Comparison of ENCODE assay signal across 1 cellular context in the genomic region with DNA sequence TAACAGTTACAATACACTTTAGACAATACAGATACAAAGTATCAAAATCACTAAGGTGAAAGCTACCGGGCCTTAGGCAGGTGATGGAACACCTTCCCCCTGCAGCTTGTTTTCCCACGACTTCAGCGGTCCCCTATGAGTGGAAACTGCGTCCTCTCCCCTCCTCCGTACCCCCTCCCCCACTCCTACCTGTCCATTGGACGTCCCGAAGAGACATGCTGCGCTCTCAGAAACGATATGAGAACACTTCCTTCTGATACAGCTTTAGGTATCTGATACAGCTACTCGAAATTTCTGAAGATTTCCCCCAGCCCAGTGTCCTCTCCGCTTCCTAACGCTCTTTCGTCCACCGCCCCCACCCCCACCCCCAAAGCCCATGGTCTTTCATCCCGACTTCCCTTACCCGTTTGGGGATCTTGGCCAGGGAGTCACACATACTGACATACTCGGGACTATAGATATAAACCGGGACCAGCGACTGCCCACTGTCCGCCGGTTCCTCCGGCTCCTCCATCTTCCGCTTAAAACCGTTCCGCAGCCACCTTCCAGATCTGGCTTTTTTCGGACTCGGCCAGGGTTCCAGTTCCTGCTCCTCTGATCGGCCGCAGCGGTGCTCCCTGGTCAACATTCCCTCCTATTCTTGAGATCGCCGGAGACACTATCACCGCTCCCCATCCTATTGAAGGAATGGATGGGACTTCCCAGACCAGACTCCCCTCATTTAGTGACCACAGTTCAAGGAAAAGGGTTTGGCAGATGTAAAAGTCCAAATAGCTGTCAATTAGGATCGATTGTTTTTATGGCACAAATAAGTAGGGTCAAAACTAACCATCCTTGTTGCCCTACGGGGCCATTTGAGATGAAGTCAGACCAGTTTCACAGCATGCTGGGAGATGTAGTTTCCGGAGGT.
TF ChIP-seq lines count a peak whose summit lies in the region.

A gene (minus strand): TSS at position 596 of the 910 bp plus-strand sequence. CDS start 82 bp downstream, at position 514.

TF ChIP-seq in K562, 482 proteins besides CTCF, POLR2A, EP300 and RAD21 (continued from another document and continues in another):
- TF ChIP-seq, protein P1, sequence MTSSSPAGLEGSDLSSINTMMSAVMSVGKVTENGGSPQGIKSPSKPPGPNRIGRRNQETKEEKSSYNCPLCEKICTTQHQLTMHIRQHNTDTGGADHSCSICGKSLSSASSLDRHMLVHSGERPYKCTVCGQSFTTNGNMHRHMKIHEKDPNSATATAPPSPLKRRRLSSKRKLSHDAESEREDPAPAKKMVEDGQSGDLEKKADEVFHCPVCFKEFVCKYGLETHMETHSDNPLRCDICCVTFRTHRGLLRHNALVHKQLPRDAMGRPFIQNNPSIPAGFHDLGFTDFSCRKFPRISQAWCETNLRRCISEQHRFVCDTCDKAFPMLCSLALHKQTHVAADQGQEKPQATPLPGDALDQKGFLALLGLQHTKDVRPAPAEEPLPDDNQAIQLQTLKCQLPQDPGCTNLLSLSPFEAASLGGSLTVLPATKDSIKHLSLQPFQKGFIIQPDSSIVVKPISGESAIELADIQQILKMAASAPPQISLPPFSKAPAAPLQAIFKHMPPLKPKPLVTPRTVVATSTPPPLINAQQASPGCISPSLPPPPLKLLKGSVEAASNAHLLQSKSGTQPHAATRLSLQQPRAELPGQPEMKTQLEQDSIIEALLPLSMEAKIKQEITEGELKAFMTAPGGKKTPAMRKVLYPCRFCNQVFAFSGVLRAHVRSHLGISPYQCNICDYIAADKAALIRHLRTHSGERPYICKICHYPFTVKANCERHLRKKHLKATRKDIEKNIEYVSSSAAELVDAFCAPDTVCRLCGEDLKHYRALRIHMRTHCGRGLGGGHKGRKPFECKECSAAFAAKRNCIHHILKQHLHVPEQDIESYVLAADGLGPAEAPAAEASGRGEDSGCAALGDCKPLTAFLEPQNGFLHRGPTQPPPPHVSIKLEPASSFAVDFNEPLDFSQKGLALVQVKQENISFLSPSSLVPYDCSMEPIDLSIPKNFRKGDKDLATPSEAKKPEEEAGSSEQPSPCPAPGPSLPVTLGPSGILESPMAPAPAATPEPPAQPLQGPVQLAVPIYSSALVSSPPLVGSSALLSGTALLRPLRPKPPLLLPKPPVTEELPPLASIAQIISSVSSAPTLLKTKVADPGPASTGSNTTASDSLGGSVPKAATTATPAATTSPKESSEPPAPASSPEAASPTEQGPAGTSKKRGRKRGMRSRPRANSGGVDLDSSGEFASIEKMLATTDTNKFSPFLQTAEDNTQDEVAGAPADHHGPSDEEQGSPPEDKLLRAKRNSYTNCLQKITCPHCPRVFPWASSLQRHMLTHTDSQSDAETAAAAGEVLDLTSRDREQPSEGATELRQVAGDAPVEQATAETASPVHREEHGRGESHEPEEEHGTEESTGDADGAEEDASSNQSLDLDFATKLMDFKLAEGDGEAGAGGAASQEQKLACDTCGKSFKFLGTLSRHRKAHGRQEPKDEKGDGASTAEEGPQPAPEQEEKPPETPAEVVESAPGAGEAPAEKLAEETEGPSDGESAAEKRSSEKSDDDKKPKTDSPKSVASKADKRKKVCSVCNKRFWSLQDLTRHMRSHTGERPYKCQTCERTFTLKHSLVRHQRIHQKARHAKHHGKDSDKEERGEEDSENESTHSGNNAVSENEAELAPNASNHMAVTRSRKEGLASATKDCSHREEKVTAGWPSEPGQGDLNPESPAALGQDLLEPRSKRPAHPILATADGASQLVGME (CRISPR knock-in tag; IDR thresholded peaks at IDR 0.05) = no peak
- TF ChIP-seq SLC30A9 (CRISPR knock-in tag; IDR thresholded peaks at IDR 0.05) = no peak
- TF ChIP-seq ZNF699 (CRISPR knock-in tag; IDR thresholded peaks at IDR 0.05; ENCODE audit: insufficient replicate concordance) = no peak
- TF ChIP-seq, protein P2, sequence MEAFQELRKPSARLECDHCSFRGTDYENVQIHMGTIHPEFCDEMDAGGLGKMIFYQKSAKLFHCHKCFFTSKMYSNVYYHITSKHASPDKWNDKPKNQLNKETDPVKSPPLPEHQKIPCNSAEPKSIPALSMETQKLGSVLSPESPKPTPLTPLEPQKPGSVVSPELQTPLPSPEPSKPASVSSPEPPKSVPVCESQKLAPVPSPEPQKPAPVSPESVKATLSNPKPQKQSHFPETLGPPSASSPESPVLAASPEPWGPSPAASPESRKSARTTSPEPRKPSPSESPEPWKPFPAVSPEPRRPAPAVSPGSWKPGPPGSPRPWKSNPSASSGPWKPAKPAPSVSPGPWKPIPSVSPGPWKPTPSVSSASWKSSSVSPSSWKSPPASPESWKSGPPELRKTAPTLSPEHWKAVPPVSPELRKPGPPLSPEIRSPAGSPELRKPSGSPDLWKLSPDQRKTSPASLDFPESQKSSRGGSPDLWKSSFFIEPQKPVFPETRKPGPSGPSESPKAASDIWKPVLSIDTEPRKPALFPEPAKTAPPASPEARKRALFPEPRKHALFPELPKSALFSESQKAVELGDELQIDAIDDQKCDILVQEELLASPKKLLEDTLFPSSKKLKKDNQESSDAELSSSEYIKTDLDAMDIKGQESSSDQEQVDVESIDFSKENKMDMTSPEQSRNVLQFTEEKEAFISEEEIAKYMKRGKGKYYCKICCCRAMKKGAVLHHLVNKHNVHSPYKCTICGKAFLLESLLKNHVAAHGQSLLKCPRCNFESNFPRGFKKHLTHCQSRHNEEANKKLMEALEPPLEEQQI (IDR thresholded peaks at IDR 0.05) = no peak
- TF ChIP-seq POLR2H (tag; IDR thresholded peaks at IDR 0.05; ENCODE audit: low read depth) = no peak
- TF ChIP-seq, protein P3, sequence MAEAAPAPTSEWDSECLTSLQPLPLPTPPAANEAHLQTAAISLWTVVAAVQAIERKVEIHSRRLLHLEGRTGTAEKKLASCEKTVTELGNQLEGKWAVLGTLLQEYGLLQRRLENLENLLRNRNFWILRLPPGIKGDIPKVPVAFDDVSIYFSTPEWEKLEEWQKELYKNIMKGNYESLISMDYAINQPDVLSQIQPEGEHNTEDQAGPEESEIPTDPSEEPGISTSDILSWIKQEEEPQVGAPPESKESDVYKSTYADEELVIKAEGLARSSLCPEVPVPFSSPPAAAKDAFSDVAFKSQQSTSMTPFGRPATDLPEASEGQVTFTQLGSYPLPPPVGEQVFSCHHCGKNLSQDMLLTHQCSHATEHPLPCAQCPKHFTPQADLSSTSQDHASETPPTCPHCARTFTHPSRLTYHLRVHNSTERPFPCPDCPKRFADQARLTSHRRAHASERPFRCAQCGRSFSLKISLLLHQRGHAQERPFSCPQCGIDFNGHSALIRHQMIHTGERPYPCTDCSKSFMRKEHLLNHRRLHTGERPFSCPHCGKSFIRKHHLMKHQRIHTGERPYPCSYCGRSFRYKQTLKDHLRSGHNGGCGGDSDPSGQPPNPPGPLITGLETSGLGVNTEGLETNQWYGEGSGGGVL (CRISPR knock-in tag; IDR thresholded peaks at IDR 0.05) = no peak
- no peak for TF ChIP-seq SRSF9 (IDR thresholded peaks at IDR 0.05; ENCODE audit: borderline replicate concordance, low read depth, low read length)
- no peak for TF ChIP-seq ZNF75A (CRISPR knock-in tag; IDR thresholded peaks at IDR 0.05)
- TF ChIP-seq MYNN (IDR thresholded peaks at IDR 0.05) = no peak
- no peak for TF ChIP-seq MYNN (CRISPR knock-in tag; IDR thresholded peaks at IDR 0.05)
- TF ChIP-seq NCOR1 (IDR thresholded peaks at IDR 0.05) = peak; percentile 51
- TF ChIP-seq ZNF239 (CRISPR knock-in tag; IDR thresholded peaks at IDR 0.05) = no peak
- TF ChIP-seq ZNF583 (CRISPR knock-in tag; IDR thresholded peaks at IDR 0.05) = no peak
- TF ChIP-seq, protein P4, sequence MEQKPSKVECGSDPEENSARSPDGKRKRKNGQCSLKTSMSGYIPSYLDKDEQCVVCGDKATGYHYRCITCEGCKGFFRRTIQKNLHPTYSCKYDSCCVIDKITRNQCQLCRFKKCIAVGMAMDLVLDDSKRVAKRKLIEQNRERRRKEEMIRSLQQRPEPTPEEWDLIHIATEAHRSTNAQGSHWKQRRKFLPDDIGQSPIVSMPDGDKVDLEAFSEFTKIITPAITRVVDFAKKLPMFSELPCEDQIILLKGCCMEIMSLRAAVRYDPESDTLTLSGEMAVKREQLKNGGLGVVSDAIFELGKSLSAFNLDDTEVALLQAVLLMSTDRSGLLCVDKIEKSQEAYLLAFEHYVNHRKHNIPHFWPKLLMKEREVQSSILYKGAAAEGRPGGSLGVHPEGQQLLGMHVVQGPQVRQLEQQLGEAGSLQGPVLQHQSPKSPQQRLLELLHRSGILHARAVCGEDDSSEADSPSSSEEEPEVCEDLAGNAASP (IDR thresholded peaks at IDR 0.05) = no peak
- 0 out of 2 replicates have a peak, but pooled peaks have one; percentile 17 for TF ChIP-seq SMAD4 (CRISPR knock-in tag; conservative IDR thresholded peaks at IDR 0.05)
- TF ChIP-seq, protein P5, sequence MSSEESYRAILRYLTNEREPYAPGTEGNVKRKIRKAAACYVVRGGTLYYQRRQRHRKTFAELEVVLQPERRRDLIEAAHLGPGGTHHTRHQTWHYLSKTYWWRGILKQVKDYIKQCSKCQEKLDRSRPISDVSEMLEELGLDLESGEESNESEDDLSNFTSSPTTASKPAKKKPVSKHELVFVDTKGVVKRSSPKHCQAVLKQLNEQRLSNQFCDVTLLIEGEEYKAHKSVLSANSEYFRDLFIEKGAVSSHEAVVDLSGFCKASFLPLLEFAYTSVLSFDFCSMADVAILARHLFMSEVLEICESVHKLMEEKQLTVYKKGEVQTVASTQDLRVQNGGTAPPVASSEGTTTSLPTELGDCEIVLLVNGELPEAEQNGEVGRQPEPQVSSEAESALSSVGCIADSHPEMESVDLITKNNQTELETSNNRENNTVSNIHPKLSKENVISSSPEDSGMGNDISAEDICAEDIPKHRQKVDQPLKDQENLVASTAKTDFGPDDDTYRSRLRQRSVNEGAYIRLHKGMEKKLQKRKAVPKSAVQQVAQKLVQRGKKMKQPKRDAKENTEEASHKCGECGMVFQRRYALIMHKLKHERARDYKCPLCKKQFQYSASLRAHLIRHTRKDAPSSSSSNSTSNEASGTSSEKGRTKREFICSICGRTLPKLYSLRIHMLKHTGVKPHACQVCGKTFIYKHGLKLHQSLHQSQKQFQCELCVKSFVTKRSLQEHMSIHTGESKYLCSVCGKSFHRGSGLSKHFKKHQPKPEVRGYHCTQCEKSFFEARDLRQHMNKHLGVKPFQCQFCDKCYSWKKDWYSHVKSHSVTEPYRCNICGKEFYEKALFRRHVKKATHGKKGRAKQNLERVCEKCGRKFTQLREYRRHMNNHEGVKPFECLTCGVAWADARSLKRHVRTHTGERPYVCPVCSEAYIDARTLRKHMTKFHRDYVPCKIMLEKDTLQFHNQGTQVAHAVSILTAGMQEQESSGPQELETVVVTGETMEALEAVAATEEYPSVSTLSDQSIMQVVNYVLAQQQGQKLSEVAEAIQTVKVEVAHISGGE (CRISPR knock-in tag; IDR thresholded peaks at IDR 0.05) = peak; percentile 93 to 99 (median 97)
- no peak for TF ChIP-seq ZNF431 (CRISPR knock-in tag; IDR thresholded peaks at IDR 0.05)
- TF ChIP-seq, protein P6, sequence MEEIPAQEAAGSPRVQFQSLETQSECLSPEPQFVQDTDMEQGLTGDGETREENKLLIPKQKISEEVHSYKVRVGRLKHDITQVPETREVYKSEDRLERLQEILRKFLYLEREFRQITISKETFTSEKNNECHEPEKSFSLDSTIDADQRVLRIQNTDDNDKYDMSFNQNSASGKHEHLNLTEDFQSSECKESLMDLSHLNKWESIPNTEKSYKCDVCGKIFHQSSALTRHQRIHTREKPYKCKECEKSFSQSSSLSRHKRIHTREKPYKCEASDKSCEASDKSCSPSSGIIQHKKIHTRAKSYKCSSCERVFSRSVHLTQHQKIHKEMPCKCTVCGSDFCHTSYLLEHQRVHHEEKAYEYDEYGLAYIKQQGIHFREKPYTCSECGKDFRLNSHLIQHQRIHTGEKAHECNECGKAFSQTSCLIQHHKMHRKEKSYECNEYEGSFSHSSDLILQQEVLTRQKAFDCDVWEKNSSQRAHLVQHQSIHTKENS (CRISPR knock-in tag; IDR thresholded peaks at IDR 0.05) = no peak
- TF ChIP-seq CAMTA2 (CRISPR knock-in tag; conservative IDR thresholded peaks at IDR 0.05) = no peak
- no peak for TF ChIP-seq KLF13 (tag; IDR thresholded peaks at IDR 0.05; ENCODE audit: borderline replicate concordance, low read depth)
- TF ChIP-seq MCM7 (IDR thresholded peaks at IDR 0.05) = no peak
- TF ChIP-seq, protein P7, sequence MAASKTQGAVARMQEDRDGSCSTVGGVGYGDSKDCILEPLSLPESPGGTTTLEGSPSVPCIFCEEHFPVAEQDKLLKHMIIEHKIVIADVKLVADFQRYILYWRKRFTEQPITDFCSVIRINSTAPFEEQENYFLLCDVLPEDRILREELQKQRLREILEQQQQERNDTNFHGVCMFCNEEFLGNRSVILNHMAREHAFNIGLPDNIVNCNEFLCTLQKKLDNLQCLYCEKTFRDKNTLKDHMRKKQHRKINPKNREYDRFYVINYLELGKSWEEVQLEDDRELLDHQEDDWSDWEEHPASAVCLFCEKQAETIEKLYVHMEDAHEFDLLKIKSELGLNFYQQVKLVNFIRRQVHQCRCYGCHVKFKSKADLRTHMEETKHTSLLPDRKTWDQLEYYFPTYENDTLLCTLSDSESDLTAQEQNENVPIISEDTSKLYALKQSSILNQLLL (CRISPR knock-in tag; IDR thresholded peaks at IDR 0.05; ENCODE audit: borderline replicate concordance) = no peak
- TF ChIP-seq, protein P8, sequence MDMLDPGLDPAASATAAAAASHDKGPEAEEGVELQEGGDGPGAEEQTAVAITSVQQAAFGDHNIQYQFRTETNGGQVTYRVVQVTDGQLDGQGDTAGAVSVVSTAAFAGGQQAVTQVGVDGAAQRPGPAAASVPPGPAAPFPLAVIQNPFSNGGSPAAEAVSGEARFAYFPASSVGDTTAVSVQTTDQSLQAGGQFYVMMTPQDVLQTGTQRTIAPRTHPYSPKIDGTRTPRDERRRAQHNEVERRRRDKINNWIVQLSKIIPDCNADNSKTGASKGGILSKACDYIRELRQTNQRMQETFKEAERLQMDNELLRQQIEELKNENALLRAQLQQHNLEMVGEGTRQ (CRISPR knock-in tag; IDR thresholded peaks at IDR 0.05) = no peak
- TF ChIP-seq, protein P9, sequence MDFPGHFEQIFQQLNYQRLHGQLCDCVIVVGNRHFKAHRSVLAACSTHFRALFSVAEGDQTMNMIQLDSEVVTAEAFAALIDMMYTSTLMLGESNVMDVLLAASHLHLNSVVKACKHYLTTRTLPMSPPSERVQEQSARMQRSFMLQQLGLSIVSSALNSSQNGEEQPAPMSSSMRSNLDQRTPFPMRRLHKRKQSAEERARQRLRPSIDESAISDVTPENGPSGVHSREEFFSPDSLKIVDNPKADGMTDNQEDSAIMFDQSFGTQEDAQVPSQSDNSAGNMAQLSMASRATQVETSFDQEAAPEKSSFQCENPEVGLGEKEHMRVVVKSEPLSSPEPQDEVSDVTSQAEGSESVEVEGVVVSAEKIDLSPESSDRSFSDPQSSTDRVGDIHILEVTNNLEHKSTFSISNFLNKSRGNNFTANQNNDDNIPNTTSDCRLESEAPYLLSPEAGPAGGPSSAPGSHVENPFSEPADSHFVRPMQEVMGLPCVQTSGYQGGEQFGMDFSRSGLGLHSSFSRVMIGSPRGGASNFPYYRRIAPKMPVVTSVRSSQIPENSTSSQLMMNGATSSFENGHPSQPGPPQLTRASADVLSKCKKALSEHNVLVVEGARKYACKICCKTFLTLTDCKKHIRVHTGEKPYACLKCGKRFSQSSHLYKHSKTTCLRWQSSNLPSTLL (IDR thresholded peaks at IDR 0.05) = no peak
